ENCODE assay signal across 1 cellular context in the genomic region with DNA sequence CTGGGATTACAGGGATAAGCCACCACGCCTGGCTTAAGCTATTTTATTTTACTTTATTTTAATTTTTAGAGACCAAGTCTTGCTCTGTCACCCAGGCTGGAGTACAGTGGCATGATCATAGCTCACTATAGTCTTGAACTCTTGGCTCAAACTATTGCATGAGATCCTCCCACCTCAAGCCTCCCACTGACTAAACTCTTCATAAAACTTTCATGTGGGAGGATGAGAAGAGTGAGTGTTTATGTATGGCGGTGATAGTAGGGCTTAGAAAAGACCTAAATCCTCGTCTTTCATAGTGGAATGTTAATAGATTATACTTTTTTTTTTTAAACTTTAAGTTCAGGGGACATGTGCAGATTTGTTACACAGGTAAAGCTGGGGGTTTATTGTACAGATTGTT.
"Had no signal": no experiment of that assay in that cellular context is flagged by ENCODE, and none has a peak within 500 bp of the region (broad histone marks: within the 10 kb centered on the region; RNA-seq: fewer than 3 reads in every experiment).

No MANE protein-coding gene starts in this region.

- H3K9me3 ChIP-seq: MG63 had no signal

- H3K36me3 ChIP-seq: MG63 had no signal

- H3K4me3 ChIP-seq: MG63 had no signal
